In genomic region chr6:90284236-90284744, GRCh38 we compare ENCODE assay signal across 8 cellular contexts. TPM values are rescaled to one million over a fixed set of nuclear protein-coding genes. Genes with fewer than 3 reads are reported as not detected.
DNase-seq lines count a peak whose midpoint lies in the region; ATAC-seq, FAIRE-seq and TF ChIP-seq lines count a peak whose summit lies in the region.

No MANE protein-coding gene starts in this region.

- H3K9ac ChIP-seq in BLaER1 treated with 17β-estradiol and CSF1 and Interleukin-3, amounts not matched to agents 10 nM and 100 nM, result peak overlapping the region in 10 of 11 experiments; percentile 34 to 76 (median 72); a peak in 19 of 22 replicates
- H3K9ac ChIP-seq in endodermal cell (ENCODE audit: extremely low read depth, low read length, poor library complexity, severe bottlenecking), result no peak overlapping the region

- no peaks in the 10 kb centered on the region for H3K27me3 ChIP-seq in BLaER1 treated with 17β-estradiol and CSF1 and Interleukin-3, amounts not matched to agents 10 nM and 100 nM
- H3K27me3 ChIP-seq in endodermal cell (ENCODE audit: control insufficient read depth, insufficient read depth, low read length, poor library complexity, severe bottlenecking), result no peaks in the 10 kb centered on the region

- peak overlapping the region; percentile 80 to 95 (median 86) for H3K4me2 ChIP-seq in BLaER1 treated with 17β-estradiol and CSF1 and Interleukin-3, amounts not matched to agents 10 nM and 100 nM

- peaks cover 22 to 59% (median 33%) of the 10 kb centered on the region in 10 experiments for H3K4me1 ChIP-seq in BLaER1 treated with 17β-estradiol and CSF1 and Interleukin-3, amounts not matched to agents 10 nM and 100 nM
- H3K4me1 ChIP-seq in endodermal cell (ENCODE audit: control insufficient read depth, insufficient read depth, low read length), result peaks cover 16% of the 10 kb centered on the region

- H4K20me1 ChIP-seq in BLaER1 treated with 17β-estradiol and CSF1 and Interleukin-3, amounts not matched to agents 10 nM and 100 nM, result peaks cover 0 to 26% (median 0%) of the 10 kb centered on the region in 11 experiments; a peak in 2 of 22 replicates

- no peak overlapping the region for H3K4me3 Mint-ChIP-seq in endodermal cell
- peak overlapping the region; percentile 74 to 99 (median 88) for H3K4me3 Mint-ChIP-seq in naive B cell

- H3K36me3 ChIP-seq in BLaER1 treated with 17β-estradiol and CSF1 and Interleukin-3, amounts not matched to agents 10 nM and 100 nM, result peaks cover 0 to 12% (median 0%) of the 10 kb centered on the region in 11 experiments; a peak in 1 of 22 replicates
- peaks cover 8% of the 10 kb centered on the region for H3K36me3 ChIP-seq in endodermal cell (ENCODE audit: control insufficient read depth, insufficient read depth, low read length)

- peaks cover 11% of the 10 kb centered on the region for H3K36me3 Mint-ChIP-seq in endodermal cell (ENCODE audit: low read depth)
- peaks cover 26 to 45% of the 10 kb centered on the region in 2 donors for H3K36me3 Mint-ChIP-seq in naive B cell

- peak overlapping the region; percentile 36 to 64 (median 52); a peak in 18 of 20 replicates for H3K4me3 ChIP-seq in BLaER1 treated with 17β-estradiol and CSF1 and Interleukin-3, amounts not matched to agents 10 nM and 100 nM
- no peak overlapping the region for H3K4me3 ChIP-seq in endodermal cell (ENCODE audit: low read length)

- H3K9me3 Mint-ChIP-seq in endodermal cell (no peaks in the 10 kb centered on the region), naive B cell (peaks cover 0 to 7% (median 0%) of the 10 kb centered on the region in 7 donors)

- peaks cover 48% of the 10 kb centered on the region for H3K4me1 Mint-ChIP-seq in endodermal cell
- H3K4me1 Mint-ChIP-seq in naive B cell, result peaks cover 61 to 91% (median 74%) of the 10 kb centered on the region in 3 donors

- in situ Hi-C loops in GM13977 (cut with MboI; ENCODE audit: low pct_unique_long_range_greater_than_20kb, low sequenced_read_pairs, unreplicated experiment), result no loop called here

- TF ChIP-seq CTCF in endodermal cell (conservative IDR thresholded peaks at IDR 0.05), result no peak
- no peak for TF ChIP-seq CTCF in GM13977 (IDR thresholded peaks at IDR 0.05; ENCODE audit: extremely low read depth, insufficient read depth, missing control alignments)

- peak overlapping the region; percentile 41 for H3K27ac Mint-ChIP-seq in endodermal cell
- H3K27ac Mint-ChIP-seq in naive B cell, result peak overlapping the region; percentile 81 to 98 (median 95)

- H3K9me3 ChIP-seq in BLaER1 treated with 17β-estradiol and CSF1 and Interleukin-3, amounts not matched to agents 10 nM and 100 nM (replicated peaks in 1 of 11), result peaks cover 0 to 16% (median 5%) of the 10 kb centered on the region in 11 experiments; a peak in 8 of 22 replicates
- H3K9me3 ChIP-seq in endodermal cell (ENCODE audit: control insufficient read depth, low read length), result peaks cover 7% of the 10 kb centered on the region

- WGBS in endodermal cell (ENCODE audit: insufficient coverage in 1 of 2, insufficient read length in 1 of 2), 2 experiments, result 52 to 66% methylated on average over 4 to 8 of the region's 8 CpGs

- DNase-seq in UCSD-AML1 (lab: John Stamatoyannopoulos, UW; ENCODE audit: unreplicated experiment) (peak; percentile 28), endodermal cell (peak; percentile 73), naive B cell (no peak), urothelium cell line (ENCODE audit: low spot score) (peak; percentile 81), GM13977 (ENCODE audit: low spot score) (no peak)

- FAIRE-seq in urothelium cell line (lab: Jason Lieb, UNC), result no peak

- ATAC-seq in GM19467 (IDR thresholded peaks at IDR 0.05; ENCODE audit: unreplicated experiment), result peak; percentile 16
- ATAC-seq in HG03565 (IDR thresholded peaks at IDR 0.05; ENCODE audit: unreplicated experiment), result peak; percentile 10
- no peak for ATAC-seq in naive B cell (ENCODE audit: low read depth in 2 of 2)

- H3K27ac ChIP-seq in BLaER1 treated with 17β-estradiol and CSF1 and Interleukin-3, amounts not matched to agents 10 nM and 100 nM, result peak overlapping the region in 10 of 11 experiments; percentile 27 to 84 (median 78); a peak in 19 of 22 replicates
- no peak overlapping the region for H3K27ac ChIP-seq in endodermal cell (ENCODE audit: low read depth, low read length)

- no peaks in the 10 kb centered on the region for H3K27me3 Mint-ChIP-seq in endodermal cell (ENCODE audit: insufficient read depth)
- no peaks in the 10 kb centered on the region for H3K27me3 Mint-ChIP-seq in naive B cell

RNA-seq across cellular contexts. Expression of gene BACH2, which starts 12.4 kb away (rescaled TPM):
- 10 to 100 TPM; 11.0 to 22.3 TPM for total RNA-seq in endodermal cell
- polyA plus RNA-seq in endodermal cell (2013, experiment 1 of 2), result 11.1 TPM
- 10.0 TPM for polyA plus RNA-seq in endodermal cell (2013, experiment 2 of 2)
- 100 to 1,000 TPM in 1 of 6 donors, 10 to 100 TPM in 5; 31.0 to 130 (median 78.4) TPM for polyA plus RNA-seq in naive B cell (ENCODE audit: low read depth in 6 of 6)

Comparison
In these comparisons a context has a peak if more than half of its experiments do, and no peak if none do; other contexts are left out.
1. ATAC-seq: peak in GM19467 (single experiment) and HG03565 (single experiment); none in naive B cell (0 of 2).
2. DNase-seq: peak in UCSD-AML1 (single experiment), endodermal cell (single experiment) and urothelium cell line (single experiment); none in naive B cell (single experiment) and GM13977 (single experiment).